Comparison of ENCODE assay signal across 1 cellular context in genomic region chr6:158649289-158650143, GRCh38.
TF ChIP-seq lines count a peak whose summit lies in the region.

SYTL3 (plus strand) TSS chr6:158650054; CDS start chr6:158663269, 13,215 bp downstream.

TF ChIP-seq in IMR-90, 13 proteins besides CTCF, POLR2A, EP300 and RAD21 (continued from another document):
- TF ChIP-seq USF2 (IDR thresholded peaks at IDR 0.05; ENCODE audit: low read depth, low read length) (no peak), SMC3 (IDR thresholded peaks at IDR 0.05; ENCODE audit: low read depth, low read length) (no peak)
